In genomic region chr3:120742198-120743080, GRCh38 we compare ENCODE assay signal across 8 cellular contexts. TPM values are rescaled to one million over a fixed set of nuclear protein-coding genes. Genes with fewer than 3 reads are reported as not detected.
DNase-seq lines count a peak whose midpoint lies in the region; ATAC-seq lines count a peak whose summit lies in the region.

Gene GTF2E1 (plus strand): TSS chr3:120742744. CDS start chr3:120750553, 7,809 bp downstream.
Gene RABL3 (minus strand): TSS chr3:120742516. CDS start chr3:120742507, 9 bp downstream.

- DNase-seq in COLO668 (lab: John Stamatoyannopoulos, UW; ENCODE audit: unreplicated experiment): peak; percentile 92
- DNase-seq in HT1080 (ENCODE audit: low read depth): peak; percentile 100
- peak; percentile 100 for DNase-seq in NOMO-1 treated with DMSO at 0.1 percent for 48 hours (lab: John Stamatoyannopoulos, UW; ENCODE audit: unreplicated experiment)
- peak; percentile 95 to 96 for DNase-seq in activated CD8-positive, alpha-beta memory T cell treated with anti-CD3 and anti-CD28 coated beads for 4 hours (ENCODE audit: low read depth in 2 of 2)
- DNase-seq in effector memory CD8-positive, alpha-beta T cell: peak; percentile 97 to 99 (median 98)
- DNase-seq in medulla oblongata (ENCODE audit: extremely low spot score): peak; percentile 100
- peak; percentile 96 for DNase-seq in stimulated activated CD8-positive, alpha-beta memory T cell treated with anti-CD3 and anti-CD28 coated beads, Interleukin-12 subunit alpha, Interleukin-12 subunit beta, amount 100 ng/mL, for 1 hour (ENCODE audit: low read depth)

- H3K27ac Mint-ChIP-seq in effector memory CD8-positive, alpha-beta T cell: peak within 1 kb of the TSS; percentile 97 to 100

- peak; percentile 97 for ATAC-seq in GM21360 (IDR thresholded peaks at IDR 0.05; ENCODE audit: unreplicated experiment)
- ATAC-seq in effector memory CD8-positive, alpha-beta T cell (replicated peaks): peak; percentile 94

- peaks cover 13% of the 10 kb centered on the region for H3K36me3 Mint-ChIP-seq in effector memory CD8-positive, alpha-beta T cell (ENCODE audit: insufficient read depth)

- H3K4me1 Mint-ChIP-seq in effector memory CD8-positive, alpha-beta T cell (ENCODE audit: low read depth in 2 of 2): peaks cover 20 to 27% of the 10 kb centered on the region in 2 donors

- no peaks in the 10 kb centered on the region for H3K9me3 Mint-ChIP-seq in effector memory CD8-positive, alpha-beta T cell

- H3K27me3 Mint-ChIP-seq in effector memory CD8-positive, alpha-beta T cell: no peaks in the 10 kb centered on the region

- H3K4me3 Mint-ChIP-seq in effector memory CD8-positive, alpha-beta T cell: peak within 1 kb of the TSS; percentile 93 to 94

RNA-seq across cellular contexts. Expression of gene GTF2E1, which starts in this region (rescaled TPM):
- total RNA-seq in HT1080 (2014; rRNA removed; shearing (Covaris generic)): 17.2 and 26.0 TPM in 2 replicates
- polyA plus RNA-seq in HT1080 (2015; cell fraction: cytosol; rRNA removed): 21.0 and 25.4 TPM in 2 replicates
- polyA plus RNA-seq in HT1080 (2015; cell fraction: nucleus; rRNA removed): 31.0 and 32.5 TPM in 2 replicates

RNA-seq across cellular contexts. Expression of gene RABL3, which starts in this region (rescaled TPM):
- total RNA-seq in HT1080 (2014; rRNA removed; shearing (Covaris generic)): 20.7 and 26.1 TPM in 2 replicates
- 20.5 and 22.4 TPM in 2 replicates for polyA plus RNA-seq in HT1080 (2015; cell fraction: cytosol; rRNA removed)
- 15.3 and 17.6 TPM in 2 replicates for polyA plus RNA-seq in HT1080 (2015; cell fraction: nucleus; rRNA removed)

Comparison
In these comparisons a context has a peak if more than half of its experiments do, and no peak if none do; other contexts are left out.
1. Peak in every context shown above with its lines: DNase-seq and ATAC-seq.